9 cellular contexts compared by ENCODE assay signal in genomic region chr4:153522800-153523089, GRCh38. TPM values are rescaled to one million over a fixed set of nuclear protein-coding genes. Genes with fewer than 3 reads are reported as not detected.
DNase-seq lines count a peak whose midpoint lies in the region; ATAC-seq and TF ChIP-seq lines count a peak whose summit lies in the region.
"Had no signal": no experiment of that assay in that cellular context is flagged by ENCODE, and none has a peak within 500 bp of the region (broad histone marks: within the 10 kb centered on the region; RNA-seq: fewer than 3 reads in every experiment).

No MANE protein-coding gene starts in this region.

- BruUV-seq in PC-3 (replicated peaks; lab: Mats Ljungman, UMichigan), result no TSS peak

- peak overlapping the region in 10 of 11 experiments; percentile 39 to 80 (median 73); a peak in 20 of 22 replicates for H3K27ac ChIP-seq in BLaER1 treated with 17β-estradiol and CSF1 and Interleukin-3, amounts not matched to agents 10 nM and 100 nM
- peak overlapping the region; percentile 62 for H3K27ac ChIP-seq in HUES48 (ENCODE audit: low read depth, low read length)
- H3K27ac ChIP-seq in PC-3 (ENCODE audit: low read length), result no peak overlapping the region
- H3K27ac ChIP-seq: VCaP had no signal

- no peak overlapping the region for H2AFZ ChIP-seq in PC-3 (ENCODE audit: low read length)

- intact Hi-C loops in Right ventricle myocardium inferior (cut with DNase I), result no loop called here
- intact Hi-C loops in PC-3 (cut with micrococcal nuclease), result no loop called here

- no peaks in the 10 kb centered on the region for H3K79me2 ChIP-seq in PC-3 (ENCODE audit: low read length)

- H3K4me1 ChIP-seq in BLaER1 treated with 17β-estradiol and CSF1 and Interleukin-3, amounts not matched to agents 10 nM and 100 nM, result peaks cover 95 to 100% (median 100%) of the 10 kb centered on the region in 10 experiments
- H3K4me1 ChIP-seq in HUES48 (ENCODE audit: control insufficient read depth, insufficient read depth, low read length) (peaks cover 49% of the 10 kb centered on the region), PC-3 (ENCODE audit: insufficient read depth, low read length) (no peaks in the 10 kb centered on the region)

- no peaks in the 10 kb centered on the region for H3K27me3 ChIP-seq in BLaER1 treated with 17β-estradiol and CSF1 and Interleukin-3, amounts not matched to agents 10 nM and 100 nM
- H3K27me3 ChIP-seq in HUES48 (ENCODE audit: control insufficient read depth, insufficient read depth, low read length) (no peaks in the 10 kb centered on the region), PC-3 (ENCODE audit: low read length) (no peaks in the 10 kb centered on the region)

- H4K20me1 ChIP-seq in BLaER1 treated with 17β-estradiol and CSF1 and Interleukin-3, amounts not matched to agents 10 nM and 100 nM, result peaks cover 25 to 100% (median 82%) of the 10 kb centered on the region in 11 experiments; a peak in 20 of 22 replicates
- H4K20me1 ChIP-seq in PC-3 (ENCODE audit: low read length), result no peaks in the 10 kb centered on the region

- peak; percentile 38 for DNase-seq in central memory CD4-positive, alpha-beta T cell
- no peak for DNase-seq in NCI-H345 (lab: John Stamatoyannopoulos, UW)
- no peak for DNase-seq in Right ventricle myocardium inferior (ENCODE audit: missing footprints)
- DNase-seq in PC-3, result no peak
- no peak for DNase-seq in mesenteric fat pad (ENCODE audit: low spot score)

- TF ChIP-seq CTCF in PC-3 (conservative IDR thresholded peaks at IDR 0.05; ENCODE audit: low read depth, low read length), result no peak

- no peaks in the 10 kb centered on the region for H3F3A ChIP-seq in PC-3 (ENCODE audit: low read length, unreplicated experiment)

- POLR2A ChIA-PET in PC-3 (lab: Charles Lee; ENCODE audit: unreplicated experiment), result no interaction called here

- peak overlapping the region; percentile 80 to 94 (median 87) for H3K4me2 ChIP-seq in BLaER1 treated with 17β-estradiol and CSF1 and Interleukin-3, amounts not matched to agents 10 nM and 100 nM
- no peak overlapping the region for H3K4me2 ChIP-seq in PC-3 (ENCODE audit: low read length)

- no peaks in the 10 kb centered on the region for H3K9me2 ChIP-seq in PC-3 (replicated peaks; ENCODE audit: low read length)

- peaks cover 0 to 63% (median 24%) of the 10 kb centered on the region in 11 experiments; a peak in 14 of 22 replicates for H3K36me3 ChIP-seq in BLaER1 treated with 17β-estradiol and CSF1 and Interleukin-3, amounts not matched to agents 10 nM and 100 nM
- H3K36me3 ChIP-seq in HUES48 (ENCODE audit: control insufficient read depth, insufficient read depth, low read length) (no peaks in the 10 kb centered on the region), PC-3 (ENCODE audit: low read depth, low read length) (no peaks in the 10 kb centered on the region)

- peak overlapping the region; percentile 11 to 46 (median 35); a peak in 12 of 20 replicates for H3K4me3 ChIP-seq in BLaER1 treated with 17β-estradiol and CSF1 and Interleukin-3, amounts not matched to agents 10 nM and 100 nM
- no peak overlapping the region for H3K4me3 ChIP-seq in HUES48 (ENCODE audit: low read depth, low read length)
- H3K4me3 ChIP-seq in PC-3 (ENCODE audit: low read length), result no peak overlapping the region

- H3K9ac ChIP-seq in BLaER1 treated with 17β-estradiol and CSF1 and Interleukin-3, amounts not matched to agents 10 nM and 100 nM, result peak overlapping the region in 10 of 11 experiments; percentile 22 to 65 (median 63); a peak in 17 of 22 replicates
- no peak overlapping the region for H3K9ac ChIP-seq in HUES48 (ENCODE audit: low read depth, low read length)
- H3K9ac ChIP-seq in PC-3 (ENCODE audit: low read length), result no peak overlapping the region

- H3K9me3 ChIP-seq in BLaER1 treated with 17β-estradiol and CSF1 and Interleukin-3, amounts not matched to agents 10 nM and 100 nM (replicated peaks in 1 of 11), result no peaks in the 10 kb centered on the region
- H3K9me3 ChIP-seq in HUES48 (ENCODE audit: control insufficient read depth, insufficient read depth, low read length), result no peaks in the 10 kb centered on the region
- no peaks in the 10 kb centered on the region for H3K9me3 ChIP-seq in PC-3 (ENCODE audit: low read length)

- ATAC-seq in GM21367 (IDR thresholded peaks at IDR 0.05; ENCODE audit: unreplicated experiment) (peak; percentile 27), Right ventricle myocardium inferior (no peak), PC-3 (no peak)

- CTCF ChIA-PET in PC-3 (lab: Charles Lee), result no interaction called here

RNA-seq across cellular contexts. Expression of gene TMEM131L, which starts 56.6 kb away (rescaled TPM):
- 14.4 TPM for total RNA-seq in Right ventricle myocardium inferior
- total RNA-seq in PC-3 (2014; rRNA removed), result 7.7 and 10.3 TPM in 2 replicates
- 27.0 TPM for total RNA-seq in mesenteric fat pad

Comparison
In these comparisons a context has a peak if more than half of its experiments do, and no peak if none do; other contexts are left out.
1. H3K4me3 ChIP-seq: peak in BLaER1 treated with 17β-estradiol and CSF1 and Interleukin-3, amounts not matched to agents 10 nM and 100 nM (10 of 10); none in HUES48 (single experiment) and PC-3 (single experiment).
2. H3K9ac ChIP-seq: peak in BLaER1 treated with 17β-estradiol and CSF1 and Interleukin-3, amounts not matched to agents 10 nM and 100 nM (10 of 11); none in HUES48 (single experiment) and PC-3 (single experiment).